Comparison of ENCODE assay signal across 8 cellular contexts in genomic region chr2:236545814-236546480, GRCh38. TPM values are rescaled to one million over a fixed set of nuclear protein-coding genes. Genes with fewer than 3 reads are reported as not detected.
DNase-seq lines count a peak whose midpoint lies in the region; ATAC-seq and TF ChIP-seq lines count a peak whose summit lies in the region.

No MANE protein-coding gene starts in this region.

- ATAC-seq in GM21367 (IDR thresholded peaks at IDR 0.05; ENCODE audit: unreplicated experiment) (peak; percentile 57), HG03457 (IDR thresholded peaks at IDR 0.05; ENCODE audit: unreplicated experiment) (peak; percentile 33), HG02610 (IDR thresholded peaks at IDR 0.05; ENCODE audit: unreplicated experiment) (no peak), left cardiac atrium (no peak)
- peak; percentile 65 for ATAC-seq in effector memory CD8-positive, alpha-beta T cell (replicated peaks)

- DNase-seq in GM13976 (ENCODE audit: low spot score) (peak; percentile 76), left cardiac atrium (no peak), cerebellar cortex (ENCODE audit: low spot score) (no peak), DMS79 (lab: John Stamatoyannopoulos, UW) (no peak)
- DNase-seq in effector memory CD8-positive, alpha-beta T cell: no peak

- intact Hi-C loops in left cardiac atrium (cut with DNase I): no loop called here

- H3K9me3 Mint-ChIP-seq in effector memory CD8-positive, alpha-beta T cell: peaks cover 0 to 7% of the 10 kb centered on the region in 2 donors

- H3K4me3 Mint-ChIP-seq in effector memory CD8-positive, alpha-beta T cell: peak overlapping the region; percentile 70 to 73

- peaks cover 81 to 92% of the 10 kb centered on the region in 2 donors for H3K4me1 Mint-ChIP-seq in effector memory CD8-positive, alpha-beta T cell (ENCODE audit: low read depth in 2 of 2)

- in situ Hi-C loops in GM13976 (cut with MboI; ENCODE audit: low sequenced_read_pairs, unreplicated experiment): no loop called here

- peaks cover 14% of the 10 kb centered on the region for H3K36me3 Mint-ChIP-seq in effector memory CD8-positive, alpha-beta T cell (ENCODE audit: insufficient read depth)

- no peak for TF ChIP-seq CTCF in GM13976 (IDR thresholded peaks at IDR 0.05; ENCODE audit: borderline replicate concordance, control extremely low read depth, extremely low read depth, insufficient read depth, missing control alignments)

- H3K27ac Mint-ChIP-seq in effector memory CD8-positive, alpha-beta T cell: peak overlapping the region; percentile 81 to 94

- no peaks in the 10 kb centered on the region for H3K27me3 Mint-ChIP-seq in effector memory CD8-positive, alpha-beta T cell

RNA-seq across cellular contexts. Expression of gene ACKR3, which starts 23.7 kb away (rescaled TPM):
- 10 to 100 TPM; 27.4 to 46.4 TPM for total RNA-seq in left cardiac atrium

Comparison
In these comparisons a context has a peak if more than half of its experiments do, and no peak if none do; other contexts are left out.
1. ATAC-seq: peak in GM21367 (single experiment), HG03457 (single experiment) and effector memory CD8-positive, alpha-beta T cell (single experiment); none in HG02610 (single experiment) and left cardiac atrium (0 of 2).